In the genomic region with DNA sequence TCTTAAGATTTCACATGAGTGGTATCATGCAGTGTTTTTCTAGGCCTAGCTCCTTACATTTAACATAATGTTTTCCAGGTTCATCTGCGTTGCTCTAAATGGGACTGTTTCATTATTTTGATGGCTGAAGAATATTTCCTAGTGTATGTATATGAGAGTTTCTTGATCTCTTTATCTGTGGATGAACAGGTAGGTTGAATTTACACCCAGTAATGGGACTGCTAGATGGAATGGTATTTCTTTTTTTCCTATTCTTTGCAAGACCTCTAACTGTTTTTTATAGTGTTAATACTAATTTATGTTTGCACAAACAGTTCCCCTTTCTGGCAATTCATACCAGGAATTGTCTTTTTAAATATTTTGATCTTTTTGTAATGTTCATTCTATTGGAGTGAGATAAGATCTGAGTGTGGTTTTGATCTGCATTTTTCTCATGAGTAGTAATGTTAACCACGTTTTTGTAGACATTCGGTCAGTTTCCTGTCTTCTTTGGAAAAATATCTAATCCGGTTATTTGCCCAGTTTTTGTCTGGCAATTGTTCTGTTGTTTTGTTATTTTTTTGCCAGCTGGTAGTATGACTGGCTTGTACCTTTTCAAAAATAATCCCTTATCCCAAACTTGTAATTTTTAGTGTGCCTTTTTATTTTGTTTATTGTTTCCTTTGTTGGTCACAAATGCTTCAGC, we compare ENCODE assay signal across 7 cellular contexts.
A peak's percentile ranks its signal among the peaks of the same experiment; 100 is the strongest.
DNase-seq lines count a peak whose midpoint lies in the region; ATAC-seq and TF ChIP-seq lines count a peak whose summit lies in the region.
"Not testable (repeated sequence)": the region's sequence is repeated elsewhere in the genome, so short reads cannot be mapped to it uniquely, and the experiment has no call there.

No MANE protein-coding gene starts in this region.

- POLR2A ChIA-PET in SK-N-SH (lab: Yijun Ruan, JAX): not testable (repeated sequence)

- TF ChIP-seq EP300 in SK-N-SH (IDR thresholded peaks at IDR 0.05; ENCODE audit: borderline replicate concordance in 1 of 2, low read depth in 1 of 2, low read length in 1 of 2): peak in 1 of 2 experiments; percentile 64; a peak in 1 of 4 replicates

- H3F3A ChIP-seq in SK-N-SH (replicated peaks; ENCODE audit: insufficient read depth): peaks cover 29% of the 10 kb centered on the region

- not testable (repeated sequence) for H3K9me2 ChIP-seq in SK-N-SH

- ATAC-seq in activated naive CD8-positive, alpha-beta T cell treated with anti-CD3 and anti-CD28 coated beads, Interleukin-2, amount 50 U/mL, for 24 hours: not testable (repeated sequence)

- H3K9me3 Mint-ChIP-seq in Calu3 (ENCODE audit: low read depth, unreplicated experiment); activated naive CD8-positive, alpha-beta T cell treated with anti-CD3 and anti-CD28 coated beads, Interleukin-2, amount 50 U/mL, for 24 hours: not testable (repeated sequence)

- CTCF ChIA-PET in Calu3 (lab: Charles Lee); SK-N-SH (lab: Yijun Ruan, JAX): not testable (repeated sequence)

- peak overlapping the region; percentile 91 for H3K9ac ChIP-seq in SK-N-SH

- H3K79me2 ChIP-seq in SK-N-SH (ENCODE audit: insufficient read depth): peaks cover 56% of the 10 kb centered on the region
- H3K79me2 ChIP-seq in osteoblast (ENCODE audit: insufficient read depth, low read length): peaks cover 54% of the 10 kb centered on the region

- H3K36me3 ChIP-seq in SK-N-SH (replicated peaks in 1 of 2; ENCODE audit: control insufficient read depth in 1 of 2, insufficient read depth in 2 of 2, low read length in 1 of 2) (peaks cover 10 to 21% of the 10 kb centered on the region in 2 experiments), osteoblast (ENCODE audit: insufficient read depth, low read length) (peaks cover 24% of the 10 kb centered on the region)

- intact Hi-C loops in Calu3 (cut with micrococcal nuclease; ENCODE audit: unreplicated experiment): not testable (repeated sequence)

- H3K4me2 ChIP-seq in SK-N-SH (peak overlapping the region; percentile 82), osteoblast (ENCODE audit: insufficient read depth, low read length) (peak overlapping the region; percentile 81)

- DNase-seq in Calu3; SK-N-SH; activated naive CD8-positive, alpha-beta T cell treated with anti-CD3 and anti-CD28 coated beads, Interleukin-2, amount 50 U/mL, for 24 hours; osteoblast (ENCODE audit: insufficient read length, low spot score, missing footprints): not testable (repeated sequence)
- peak; percentile 26 for DNase-seq in KBM-7
- peak; percentile 65 for DNase-seq in dermis blood vessel endothelial cell
- DNase-seq in iris pigment epithelial cell (ENCODE audit: low read depth): peak; percentile 82

- H3K27ac Mint-ChIP-seq in Calu3 (ENCODE audit: unreplicated experiment): peak overlapping the region; percentile 70
- peak overlapping the region; percentile 4 for H3K27ac Mint-ChIP-seq in activated naive CD8-positive, alpha-beta T cell treated with anti-CD3 and anti-CD28 coated beads, Interleukin-2, amount 50 U/mL, for 24 hours

- not testable (repeated sequence) for H4K20me1 ChIP-seq in SK-N-SH (ENCODE audit: insufficient read depth); osteoblast (ENCODE audit: insufficient read depth, low read length)

- not testable (repeated sequence) for TF ChIP-seq RAD21 in SK-N-SH (IDR thresholded peaks at IDR 0.05; ENCODE audit: low read length)

- not testable (repeated sequence) for BruUV-seq in Calu3 (replicated peaks; lab: Mats Ljungman, UMichigan)

- not testable (repeated sequence) for H2AFZ ChIP-seq in SK-N-SH (ENCODE audit: low read depth); osteoblast (ENCODE audit: low read length)

- peaks cover 3 to 21% of the 10 kb centered on the region in 2 experiments; a peak in 3 of 4 replicates for H3K4me1 ChIP-seq in SK-N-SH (ENCODE audit: control insufficient read depth in 1 of 2, insufficient read depth in 2 of 2, low read depth in 1 of 2, low read length in 1 of 2)
- peaks cover 40% of the 10 kb centered on the region for H3K4me1 ChIP-seq in osteoblast (ENCODE audit: insufficient read depth, low read length)

- not testable (repeated sequence) for H3K9me3 ChIP-seq in SK-N-SH; osteoblast (ENCODE audit: low read depth, low read length)

- in situ Hi-C loops in KBM-7 (cut with MboI; ENCODE audit: low pct_unique_long_range_greater_than_20kb, low sequenced_read_pairs): not testable (repeated sequence)

- peaks cover 43% of the 10 kb centered on the region for H3K4me1 Mint-ChIP-seq in Calu3 (ENCODE audit: low read depth, unreplicated experiment)
- peaks cover 43% of the 10 kb centered on the region for H3K4me1 Mint-ChIP-seq in activated naive CD8-positive, alpha-beta T cell treated with anti-CD3 and anti-CD28 coated beads, Interleukin-2, amount 50 U/mL, for 24 hours

- not testable (repeated sequence) for H3K27me3 Mint-ChIP-seq in Calu3 (ENCODE audit: unreplicated experiment); activated naive CD8-positive, alpha-beta T cell treated with anti-CD3 and anti-CD28 coated beads, Interleukin-2, amount 50 U/mL, for 24 hours

- H3K27ac ChIP-seq in SK-N-SH (ENCODE audit: low read depth in 2 of 2, low read length in 1 of 2) (peak overlapping the region; percentile 64 to 97), osteoblast (ENCODE audit: low read depth, low read length) (peak overlapping the region; percentile 91)

- not testable (repeated sequence) for TF ChIP-seq CTCF in Calu3 (IDR thresholded peaks at IDR 0.05; ENCODE audit: unreplicated experiment); SK-N-SH (IDR thresholded peaks at IDR 0.05); osteoblast (IDR thresholded peaks at IDR 0.05; ENCODE audit: extremely low read depth, low read depth, low read length)

- H3K4me3 ChIP-seq in SK-N-SH (ENCODE audit: low read depth in 2 of 2, low read length in 1 of 2): peak overlapping the region; percentile 14 to 90; a peak in 3 of 4 replicates
- peak overlapping the region; percentile 81 for H3K4me3 ChIP-seq in osteoblast (ENCODE audit: insufficient read depth, low read length)

- peaks cover 33% of the 10 kb centered on the region for H3K36me3 Mint-ChIP-seq in Calu3 (ENCODE audit: insufficient read depth, unreplicated experiment)
- peaks cover 40% of the 10 kb centered on the region for H3K36me3 Mint-ChIP-seq in activated naive CD8-positive, alpha-beta T cell treated with anti-CD3 and anti-CD28 coated beads, Interleukin-2, amount 50 U/mL, for 24 hours (ENCODE audit: low read depth)

- H3K27me3 ChIP-seq in SK-N-SH (ENCODE audit: insufficient read depth); osteoblast (ENCODE audit: insufficient read depth, low read length): not testable (repeated sequence)

- peak overlapping the region; percentile 85 for H3K4me3 Mint-ChIP-seq in Calu3 (ENCODE audit: low read depth, unreplicated experiment)
- peak overlapping the region; percentile 86 for H3K4me3 Mint-ChIP-seq in activated naive CD8-positive, alpha-beta T cell treated with anti-CD3 and anti-CD28 coated beads, Interleukin-2, amount 50 U/mL, for 24 hours

- 10% methylated on average over 4 of the region's 4 CpGs for WGBS in SK-N-SH (ENCODE audit: low lambda C conversion rate)

TF ChIP-seq in SK-N-SH, 30 proteins besides CTCF, POLR2A, EP300 and RAD21:
- peak; percentile 73 for TF ChIP-seq JUND (IDR thresholded peaks at IDR 0.05)
- TF ChIP-seq, protein P1, sequence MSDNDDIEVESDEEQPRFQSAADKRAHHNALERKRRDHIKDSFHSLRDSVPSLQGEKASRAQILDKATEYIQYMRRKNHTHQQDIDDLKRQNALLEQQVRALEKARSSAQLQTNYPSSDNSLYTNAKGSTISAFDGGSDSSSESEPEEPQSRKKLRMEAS (IDR thresholded peaks at IDR 0.05; ENCODE audit: low read depth): peak; percentile 49; the same call in 1 of the 2 replicates
- TF ChIP-seq FOSL2 (IDR thresholded peaks at IDR 0.05; ENCODE audit: borderline replicate concordance, low read depth): peak; percentile 45
- peak; percentile 75 for TF ChIP-seq TCF12 (IDR thresholded peaks at IDR 0.05)
